In genomic region chr19:4399871-4400768, GRCh38 we compare ENCODE assay signal across 8 cellular contexts. TPM values are rescaled to one million over a fixed set of nuclear protein-coding genes. Genes with fewer than 3 reads are reported as not detected.
DNase-seq lines count a peak whose midpoint lies in the region; ATAC-seq, FAIRE-seq and TF ChIP-seq lines count a peak whose summit lies in the region.

SH3GL1 (minus strand) TSS chr19:4400547; CDS start chr19:4400368, 179 bp downstream.

- H3K9me3 ChIP-seq in colonic mucosa, result no peaks in the 10 kb centered on the region

- POLR2A ChIA-PET in BJ (lab: Charles Lee), result no interaction called here

- DNase-seq in BJ (ENCODE audit: low read depth) (no peak), GM19239 (ENCODE audit: insufficient read length, low spot score) (peak; percentile 72), NCI-H510A treated with DMSO at 0.1 percent for 48 hours (lab: John Stamatoyannopoulos, UW) (peak; percentile 98), colonic mucosa (peak; percentile 92), left kidney (ENCODE audit: low read depth, low spot score) (peak; percentile 95)
- peak; percentile 91 to 94 for DNase-seq in activated CD4-positive, alpha-beta T cell treated with anti-CD3 and anti-CD28 coated beads for 4 hours
- DNase-seq in stimulated activated CD4-positive, alpha-beta T cell treated with anti-CD3 and anti-CD28 coated beads, Interleukin-2, amount 100 ng/mL, for 24 hours, result peak; percentile 94

- FAIRE-seq in GM19239 (lab: Jason Lieb, UNC), result peak; percentile 83

- ATAC-seq in HG03442 (IDR thresholded peaks at IDR 0.05; ENCODE audit: unreplicated experiment), result peak; percentile 53

- H3K27me3 ChIP-seq in BJ (ENCODE audit: control insufficient read depth, insufficient read depth, low read length), result no peaks in the 10 kb centered on the region
- no peaks in the 10 kb centered on the region for H3K27me3 ChIP-seq in colonic mucosa

- H3K9ac ChIP-seq in colonic mucosa (ENCODE audit: low read depth in 2 of 2, low read length in 2 of 2), result peak within 1 kb of the TSS; percentile 93 to 98

- H3K36me3 ChIP-seq in BJ (ENCODE audit: control insufficient read depth, insufficient read depth, low read length), result peaks cover 3% of the 10 kb centered on the region; the same call in 1 of the 2 replicates
- H3K36me3 ChIP-seq in colonic mucosa, result no peaks in the 10 kb centered on the region

- peaks cover 13% of the 10 kb centered on the region for H3K4me1 ChIP-seq in colonic mucosa

- TF ChIP-seq CTCF in BJ (IDR thresholded peaks at IDR 0.05; ENCODE audit: insufficient read depth, low read depth, low read length) (peak; percentile 96), colonic mucosa (IDR thresholded peaks at IDR 0.05) (peak; percentile 70)

- H3K27ac ChIP-seq in colonic mucosa, result peak within 1 kb of the TSS; percentile 92

- intact Hi-C loops in colonic mucosa (cut with DNase I), result loop anchor here (2.0 to 10.0 kb wide), 2 partner anchors 55 to 133 kb away; partner anchors contain the start of gene UBXN6

- peak within 1 kb of the TSS; percentile 90 for H3K4me3 ChIP-seq in BJ (ENCODE audit: low read depth, low read length)
- peak within 1 kb of the TSS; percentile 96 for H3K4me3 ChIP-seq in colonic mucosa

- CTCF ChIA-PET in BJ (lab: Yijun Ruan, JAX), result interaction anchor here (0.5 to 2.0 kb wide), 26 partner anchors 9 to 241 kb away, joined by 3 to 33 read pairs (median 4); partner anchors contain the start of gene MPND

RNA-seq across cellular contexts. Expression of gene SH3GL1, which starts in this region (rescaled TPM):
- polyA plus RNA-seq in BJ (2011; rRNA removed), result 52.2 and 89.4 TPM in 2 replicates
- polyA minus RNA-seq in BJ (2011; rRNA and poly(A)+ RNA removed), result 34.5 and 38.8 TPM in 2 replicates
- 10 to 100 TPM; 54.0 to 66.6 TPM for total RNA-seq in colonic mucosa
